ENCODE assay signal across 1 cellular context in the genomic region with DNA sequence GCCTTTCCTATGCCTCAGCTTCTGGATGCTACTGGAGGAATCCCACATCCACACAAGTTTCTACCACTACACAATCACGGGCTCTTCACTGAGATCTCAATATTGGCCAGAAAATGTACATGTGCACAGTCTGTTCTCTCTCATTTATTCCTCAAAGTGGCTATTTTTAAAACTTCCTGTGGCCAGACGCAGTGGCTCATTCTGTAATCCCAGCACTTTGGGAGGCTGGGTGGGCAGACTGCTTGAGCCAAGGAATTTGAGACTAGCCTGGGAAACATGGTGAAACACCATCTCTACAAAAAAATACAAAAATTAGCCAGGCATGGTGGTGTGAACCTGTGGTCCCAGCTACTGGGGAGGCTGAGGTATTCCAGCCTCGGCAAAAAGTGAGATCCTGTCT.
TF ChIP-seq lines count a peak whose summit lies in the region.

No MANE protein-coding gene starts in this region.

TF ChIP-seq in SK-N-SH, 30 proteins besides CTCF, POLR2A, EP300 and RAD21 (continued from another document):
- TF ChIP-seq, protein P1, sequence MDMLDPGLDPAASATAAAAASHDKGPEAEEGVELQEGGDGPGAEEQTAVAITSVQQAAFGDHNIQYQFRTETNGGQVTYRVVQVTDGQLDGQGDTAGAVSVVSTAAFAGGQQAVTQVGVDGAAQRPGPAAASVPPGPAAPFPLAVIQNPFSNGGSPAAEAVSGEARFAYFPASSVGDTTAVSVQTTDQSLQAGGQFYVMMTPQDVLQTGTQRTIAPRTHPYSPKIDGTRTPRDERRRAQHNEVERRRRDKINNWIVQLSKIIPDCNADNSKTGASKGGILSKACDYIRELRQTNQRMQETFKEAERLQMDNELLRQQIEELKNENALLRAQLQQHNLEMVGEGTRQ (IDR thresholded peaks at IDR 0.05; ENCODE audit: borderline replicate concordance, low read depth, low read length), result no peak
- TF ChIP-seq RCOR1 (IDR thresholded peaks at IDR 0.05; ENCODE audit: low read length) (no peak), FOXJ3 (CRISPR knock-in tag; IDR thresholded peaks at IDR 0.05) (no peak), MXI1 (IDR thresholded peaks at IDR 0.05; ENCODE audit: low read depth, low read length) (no peak), JUND (IDR thresholded peaks at IDR 0.05) (no peak)
- TF ChIP-seq, protein P2, sequence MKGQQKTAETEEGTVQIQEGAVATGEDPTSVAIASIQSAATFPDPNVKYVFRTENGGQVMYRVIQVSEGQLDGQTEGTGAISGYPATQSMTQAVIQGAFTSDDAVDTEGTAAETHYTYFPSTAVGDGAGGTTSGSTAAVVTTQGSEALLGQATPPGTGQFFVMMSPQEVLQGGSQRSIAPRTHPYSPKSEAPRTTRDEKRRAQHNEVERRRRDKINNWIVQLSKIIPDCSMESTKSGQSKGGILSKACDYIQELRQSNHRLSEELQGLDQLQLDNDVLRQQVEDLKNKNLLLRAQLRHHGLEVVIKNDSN (IDR thresholded peaks at IDR 0.05; ENCODE audit: borderline replicate concordance, low read depth), result no peak
